ENCODE assay signal across 13 cellular contexts in genomic region chr3:125977094-125977493, GRCh38. TPM values are rescaled to one million over a fixed set of nuclear protein-coding genes. Genes with fewer than 3 reads are reported as not detected.
"Had no signal": no experiment of that assay in that cellular context is flagged by ENCODE, and none has a peak within 500 bp of the region (broad histone marks: within the 10 kb centered on the region; RNA-seq: fewer than 3 reads in every experiment).

No MANE protein-coding gene starts in this region.

RNA-seq across cellular contexts. Expression of gene ROPN1B, which starts 8.1 kb away (rescaled TPM):
- total RNA-seq: activated B cell treated with CpG ODN at 0.5 μM for 24 hours; activated CD4-positive, alpha-beta memory T cell treated with anti-CD3 and anti-CD28 coated beads for 36 hours; activated CD4-positive, alpha-beta T cell treated with anti-CD3 and anti-CD28 coated beads, Interleukin-2, amount 10 ng/mL, durations not matched to agents 24 days and 14 days; activated CD8-positive, alpha-beta memory T cell treated with anti-CD3 and anti-CD28 coated beads for 36 hours; activated CD8-positive, alpha-beta T cell treated with anti-CD3 and anti-CD28 coated beads for 36 hours; activated naive CD4-positive, alpha-beta T cell treated with anti-CD3 and anti-CD28 coated beads for 36 hours; activated naive CD4-positive, alpha-beta T cell treated with anti-CD3 and anti-CD28 coated beads, Interleukin-2, amount 50 U/mL, for 72 hours; activated naive CD8-positive, alpha-beta T cell treated with anti-CD3 and anti-CD28 coated beads for 36 hours; activated T-cell treated with anti-CD3 and anti-CD28 coated beads, Interleukin-2, amount 50 U/mL, for 4 hours; activated T-cell treated with anti-CD3 and anti-CD28 coated beads, Interleukin-2, amount 50 U/mL, for 72 hours; activated T-helper 1 cell treated with anti-CD3 and anti-CD28 coated beads, Interleukin-12 subunit alpha, Interleukin-12 subunit beta, Interleukin-2, Interleukin-4 antibody, amounts not matched to agents 30 ng/mL and 10 ng/mL and 1 ng/mL, durations not matched to agents 14 hours and 24 hours and 36 hours; activated T-helper 17 cell treated with anti-CD3 and anti-CD28 coated beads, Interleukin-2, amount 50 U/mL, for 72 hours; astrocyte had no signal
